In the genomic region with DNA sequence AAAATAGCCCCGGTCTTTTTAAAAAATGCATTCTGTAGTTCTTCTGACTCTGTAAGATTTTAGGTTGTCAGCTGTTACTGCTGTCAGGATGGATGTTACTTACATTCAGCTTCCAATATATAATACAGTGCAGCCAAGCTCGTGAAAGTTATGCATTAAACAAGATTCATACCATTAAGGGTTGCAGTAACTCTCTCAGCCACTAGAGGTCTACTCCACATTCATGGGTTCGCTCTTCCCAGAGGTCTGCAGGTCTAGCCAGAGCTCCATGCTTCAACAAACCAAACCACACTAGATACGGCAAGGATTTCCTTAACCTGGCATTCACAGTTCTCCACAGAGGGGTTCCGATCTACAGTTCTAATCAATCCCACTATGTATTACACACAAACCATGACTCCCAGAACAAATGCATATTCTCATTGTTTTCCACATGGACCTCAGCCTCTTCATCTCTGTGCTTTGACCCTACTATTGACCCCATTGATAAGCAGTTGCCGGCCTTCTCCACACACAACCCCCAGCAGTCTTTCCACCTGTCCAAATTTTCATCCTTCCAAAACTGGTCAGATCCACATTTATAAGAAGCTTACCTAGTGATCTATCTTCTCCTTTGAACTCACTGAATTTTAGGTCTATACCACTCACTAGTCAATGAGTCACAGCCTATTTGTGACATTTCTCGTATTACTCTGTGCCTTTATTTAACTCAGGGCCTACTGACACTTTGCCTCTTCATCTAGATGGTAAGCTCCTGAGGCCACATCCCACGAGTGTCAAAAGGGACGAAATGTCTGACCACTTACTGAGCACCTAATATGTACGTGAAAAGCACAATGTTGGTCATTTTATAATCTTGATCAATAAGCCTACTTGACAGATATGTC, we compare ENCODE assay signal across 1 cellular context.
TF ChIP-seq lines count a peak whose summit lies in the region.

No MANE protein-coding gene starts in this region.

TF ChIP-seq in GM23338, 12 proteins besides CTCF, POLR2A, EP300 and RAD21 (continued from another document):
- TF ChIP-seq, protein P1, sequence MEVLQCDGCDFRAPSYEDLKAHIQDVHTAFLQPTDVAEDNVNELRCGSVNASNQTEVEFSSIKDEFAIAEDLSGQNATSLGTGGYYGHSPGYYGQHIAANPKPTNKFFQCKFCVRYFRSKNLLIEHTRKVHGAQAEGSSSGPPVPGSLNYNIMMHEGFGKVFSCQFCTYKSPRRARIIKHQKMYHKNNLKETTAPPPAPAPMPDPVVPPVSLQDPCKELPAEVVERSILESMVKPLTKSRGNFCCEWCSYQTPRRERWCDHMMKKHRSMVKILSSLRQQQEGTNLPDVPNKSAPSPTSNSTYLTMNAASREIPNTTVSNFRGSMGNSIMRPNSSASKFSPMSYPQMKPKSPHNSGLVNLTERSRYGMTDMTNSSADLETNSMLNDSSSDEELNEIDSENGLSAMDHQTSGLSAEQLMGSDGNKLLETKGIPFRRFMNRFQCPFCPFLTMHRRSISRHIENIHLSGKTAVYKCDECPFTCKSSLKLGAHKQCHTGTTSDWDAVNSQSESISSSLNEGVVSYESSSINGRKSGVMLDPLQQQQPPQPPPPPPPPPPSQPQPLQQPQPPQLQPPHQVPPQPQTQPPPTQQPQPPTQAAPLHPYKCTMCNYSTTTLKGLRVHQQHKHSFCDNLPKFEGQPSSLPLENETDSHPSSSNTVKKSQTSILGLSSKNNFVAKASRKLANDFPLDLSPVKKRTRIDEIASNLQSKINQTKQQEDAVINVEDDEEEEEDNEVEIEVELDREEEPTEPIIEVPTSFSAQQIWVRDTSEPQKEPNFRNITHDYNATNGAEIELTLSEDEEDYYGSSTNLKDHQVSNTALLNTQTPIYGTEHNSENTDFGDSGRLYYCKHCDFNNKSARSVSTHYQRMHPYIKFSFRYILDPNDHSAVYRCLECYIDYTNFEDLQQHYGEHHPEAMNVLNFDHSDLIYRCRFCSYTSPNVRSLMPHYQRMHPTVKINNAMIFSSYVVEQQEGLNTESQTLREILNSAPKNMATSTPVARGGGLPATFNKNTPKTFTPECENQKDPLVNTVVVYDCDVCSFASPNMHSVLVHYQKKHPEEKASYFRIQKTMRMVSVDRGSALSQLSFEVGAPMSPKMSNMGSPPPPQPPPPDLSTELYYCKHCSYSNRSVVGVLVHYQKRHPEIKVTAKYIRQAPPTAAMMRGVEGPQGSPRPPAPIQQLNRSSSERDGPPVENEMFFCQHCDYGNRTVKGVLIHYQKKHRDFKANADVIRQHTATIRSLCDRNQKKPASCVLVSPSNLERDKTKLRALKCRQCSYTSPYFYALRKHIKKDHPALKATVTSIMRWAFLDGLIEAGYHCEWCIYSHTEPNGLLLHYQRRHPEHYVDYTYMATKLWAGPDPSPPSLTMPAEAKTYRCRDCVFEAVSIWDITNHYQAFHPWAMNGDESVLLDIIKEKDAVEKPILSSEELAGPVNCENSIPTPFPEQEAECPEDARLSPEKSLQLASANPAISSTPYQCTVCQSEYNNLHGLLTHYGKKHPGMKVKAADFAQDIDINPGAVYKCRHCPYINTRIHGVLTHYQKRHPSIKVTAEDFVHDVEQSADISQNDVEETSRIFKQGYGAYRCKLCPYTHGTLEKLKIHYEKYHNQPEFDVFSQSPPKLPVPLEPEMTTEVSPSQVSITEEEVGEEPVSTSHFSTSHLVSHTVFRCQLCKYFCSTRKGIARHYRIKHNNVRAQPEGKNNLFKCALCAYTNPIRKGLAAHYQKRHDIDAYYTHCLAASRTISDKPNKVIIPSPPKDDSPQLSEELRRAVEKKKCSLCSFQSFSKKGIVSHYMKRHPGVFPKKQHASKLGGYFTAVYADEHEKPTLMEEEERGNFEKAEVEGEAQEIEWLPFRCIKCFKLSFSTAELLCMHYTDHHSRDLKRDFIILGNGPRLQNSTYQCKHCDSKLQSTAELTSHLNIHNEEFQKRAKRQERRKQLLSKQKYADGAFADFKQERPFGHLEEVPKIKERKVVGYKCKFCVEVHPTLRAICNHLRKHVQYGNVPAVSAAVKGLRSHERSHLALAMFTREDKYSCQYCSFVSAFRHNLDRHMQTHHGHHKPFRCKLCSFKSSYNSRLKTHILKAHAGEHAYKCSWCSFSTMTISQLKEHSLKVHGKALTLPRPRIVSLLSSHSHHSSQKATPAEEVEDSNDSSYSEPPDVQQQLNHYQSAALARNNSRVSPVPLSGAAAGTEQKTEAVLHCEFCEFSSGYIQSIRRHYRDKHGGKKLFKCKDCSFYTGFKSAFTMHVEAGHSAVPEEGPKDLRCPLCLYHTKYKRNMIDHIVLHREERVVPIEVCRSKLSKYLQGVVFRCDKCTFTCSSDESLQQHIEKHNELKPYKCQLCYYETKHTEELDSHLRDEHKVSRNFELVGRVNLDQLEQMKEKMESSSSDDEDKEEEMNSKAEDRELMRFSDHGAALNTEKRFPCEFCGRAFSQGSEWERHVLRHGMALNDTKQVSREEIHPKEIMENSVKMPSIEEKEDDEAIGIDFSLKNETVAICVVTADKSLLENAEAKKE (CRISPR knock-in tag; IDR thresholded peaks at IDR 0.05) = no peak
- no peak for TF ChIP-seq EZH2 (IDR thresholded peaks at IDR 0.05; ENCODE audit: low read depth, unreplicated experiment)
- no peak for TF ChIP-seq POLR2AphosphoS5 (IDR thresholded peaks at IDR 0.05; ENCODE audit: low read depth)
- no peak for TF ChIP-seq CREB1 (CRISPR knock-in tag; IDR thresholded peaks at IDR 0.05; ENCODE audit: low read depth)
- TF ChIP-seq ZNF114 (CRISPR knock-in tag; IDR thresholded peaks at IDR 0.05) = no peak
- no peak for TF ChIP-seq JUNB (IDR thresholded peaks at IDR 0.05; ENCODE audit: unreplicated experiment)
- TF ChIP-seq, protein P2, sequence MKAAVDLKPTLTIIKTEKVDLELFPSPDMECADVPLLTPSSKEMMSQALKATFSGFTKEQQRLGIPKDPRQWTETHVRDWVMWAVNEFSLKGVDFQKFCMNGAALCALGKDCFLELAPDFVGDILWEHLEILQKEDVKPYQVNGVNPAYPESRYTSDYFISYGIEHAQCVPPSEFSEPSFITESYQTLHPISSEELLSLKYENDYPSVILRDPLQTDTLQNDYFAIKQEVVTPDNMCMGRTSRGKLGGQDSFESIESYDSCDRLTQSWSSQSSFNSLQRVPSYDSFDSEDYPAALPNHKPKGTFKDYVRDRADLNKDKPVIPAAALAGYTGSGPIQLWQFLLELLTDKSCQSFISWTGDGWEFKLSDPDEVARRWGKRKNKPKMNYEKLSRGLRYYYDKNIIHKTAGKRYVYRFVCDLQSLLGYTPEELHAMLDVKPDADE (IDR thresholded peaks at IDR 0.05) = no peak
- no peak for TF ChIP-seq EZH2phosphoT487 (IDR thresholded peaks at IDR 0.05; ENCODE audit: unreplicated experiment)
- TF ChIP-seq, protein P3, sequence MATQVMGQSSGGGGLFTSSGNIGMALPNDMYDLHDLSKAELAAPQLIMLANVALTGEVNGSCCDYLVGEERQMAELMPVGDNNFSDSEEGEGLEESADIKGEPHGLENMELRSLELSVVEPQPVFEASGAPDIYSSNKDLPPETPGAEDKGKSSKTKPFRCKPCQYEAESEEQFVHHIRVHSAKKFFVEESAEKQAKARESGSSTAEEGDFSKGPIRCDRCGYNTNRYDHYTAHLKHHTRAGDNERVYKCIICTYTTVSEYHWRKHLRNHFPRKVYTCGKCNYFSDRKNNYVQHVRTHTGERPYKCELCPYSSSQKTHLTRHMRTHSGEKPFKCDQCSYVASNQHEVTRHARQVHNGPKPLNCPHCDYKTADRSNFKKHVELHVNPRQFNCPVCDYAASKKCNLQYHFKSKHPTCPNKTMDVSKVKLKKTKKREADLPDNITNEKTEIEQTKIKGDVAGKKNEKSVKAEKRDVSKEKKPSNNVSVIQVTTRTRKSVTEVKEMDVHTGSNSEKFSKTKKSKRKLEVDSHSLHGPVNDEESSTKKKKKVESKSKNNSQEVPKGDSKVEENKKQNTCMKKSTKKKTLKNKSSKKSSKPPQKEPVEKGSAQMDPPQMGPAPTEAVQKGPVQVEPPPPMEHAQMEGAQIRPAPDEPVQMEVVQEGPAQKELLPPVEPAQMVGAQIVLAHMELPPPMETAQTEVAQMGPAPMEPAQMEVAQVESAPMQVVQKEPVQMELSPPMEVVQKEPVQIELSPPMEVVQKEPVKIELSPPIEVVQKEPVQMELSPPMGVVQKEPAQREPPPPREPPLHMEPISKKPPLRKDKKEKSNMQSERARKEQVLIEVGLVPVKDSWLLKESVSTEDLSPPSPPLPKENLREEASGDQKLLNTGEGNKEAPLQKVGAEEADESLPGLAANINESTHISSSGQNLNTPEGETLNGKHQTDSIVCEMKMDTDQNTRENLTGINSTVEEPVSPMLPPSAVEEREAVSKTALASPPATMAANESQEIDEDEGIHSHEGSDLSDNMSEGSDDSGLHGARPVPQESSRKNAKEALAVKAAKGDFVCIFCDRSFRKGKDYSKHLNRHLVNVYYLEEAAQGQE (IDR thresholded peaks at IDR 0.05; ENCODE audit: unreplicated experiment) = no peak
- TF ChIP-seq ZNF331 (CRISPR knock-in tag; IDR thresholded peaks at IDR 0.05; ENCODE audit: low read depth) = no peak
- TF ChIP-seq STAT1 (IDR thresholded peaks at IDR 0.05; ENCODE audit: unreplicated experiment) = no peak
TF ChIP-seq in GM23338: peak in this region for 0.
